9 cellular contexts compared by ENCODE assay signal in genomic region chr2:73063909-73064875, GRCh38. TPM values are rescaled to one million over a fixed set of nuclear protein-coding genes. Genes with fewer than 3 reads are reported as not detected.
DNase-seq lines count a peak whose midpoint lies in the region; ATAC-seq, FAIRE-seq and TF ChIP-seq lines count a peak whose summit lies in the region.
"Had no signal": no experiment of that assay in that cellular context is flagged by ENCODE, and none has a peak within 500 bp of the region (broad histone marks: within the 10 kb centered on the region; RNA-seq: fewer than 3 reads in every experiment).

No MANE protein-coding gene starts in this region.

- no peaks in the 10 kb centered on the region for H3K36me3 ChIP-seq in CD8-positive, alpha-beta memory T cell (ENCODE audit: insufficient read depth, low read length)
- H3K36me3 ChIP-seq in muscle layer of duodenum (ENCODE audit: control insufficient read depth in 1 of 2, insufficient read depth in 2 of 2, low read length in 2 of 2) = no peaks in the 10 kb centered on the region

- peaks cover 14 to 16% (median 15%) of the 10 kb centered on the region in 3 donors for H3K4me1 Mint-ChIP-seq in CD8-positive, alpha-beta memory T cell
- H3K4me1 Mint-ChIP-seq in chondrocyte (ENCODE audit: low read depth) = peaks cover 43% of the 10 kb centered on the region

- no peak for TF ChIP-seq CTCF in chondrocyte (IDR thresholded peaks at IDR 0.05)

- no peak for DNase-seq in CD8-positive, alpha-beta memory T cell
- peak; percentile 90 for DNase-seq in LHCN-M2 (ENCODE audit: low read depth)
- DNase-seq in chondrocyte (ENCODE audit: low spot score) = peak; percentile 37
- DNase-seq in NOMO-1 (lab: John Stamatoyannopoulos, UW; ENCODE audit: unreplicated experiment in 2 of 2) = no peak
- no peak for DNase-seq in frontal cortex (ENCODE audit: low spot score in 2 of 2)
- no peak for DNase-seq in RPMI8226
- DNase-seq: effector CD4-positive, alpha-beta T cell had no signal

- peak overlapping the region in 1 of 7 donors; percentile 40 for H3K4me3 Mint-ChIP-seq in CD8-positive, alpha-beta memory T cell
- peak overlapping the region; percentile 45 for H3K4me3 Mint-ChIP-seq in chondrocyte (ENCODE audit: unreplicated experiment)

- H3K4me1 ChIP-seq in CD8-positive, alpha-beta memory T cell (ENCODE audit: insufficient read depth, low read length) = no peaks in the 10 kb centered on the region
- peaks cover 5 to 7% of the 10 kb centered on the region in 2 donors for H3K4me1 ChIP-seq in muscle layer of duodenum (ENCODE audit: control insufficient read depth in 1 of 2, insufficient read depth in 2 of 2, low read length in 2 of 2)

- peak overlapping the region in 5 of 8 donors; percentile 1 to 89 (median 47) for H3K27ac Mint-ChIP-seq in CD8-positive, alpha-beta memory T cell
- H3K27ac Mint-ChIP-seq in chondrocyte (ENCODE audit: unreplicated experiment) = peak overlapping the region; percentile 92

- H3K36me3 Mint-ChIP-seq in CD8-positive, alpha-beta memory T cell = no peaks in the 10 kb centered on the region
- H3K36me3 Mint-ChIP-seq in chondrocyte (ENCODE audit: low read depth) = peaks cover 3% of the 10 kb centered on the region

- H3K27me3 ChIP-seq in CD8-positive, alpha-beta memory T cell (ENCODE audit: insufficient read depth, low read length, poor library complexity, severe bottlenecking) = no peaks in the 10 kb centered on the region
- no peaks in the 10 kb centered on the region for H3K27me3 ChIP-seq in muscle layer of duodenum (ENCODE audit: low read depth, low read length)

- no peaks in the 10 kb centered on the region for H3K9me3 ChIP-seq in CD8-positive, alpha-beta memory T cell (ENCODE audit: low read length)
- H3K9me3 ChIP-seq in muscle layer of duodenum (ENCODE audit: control insufficient read depth in 1 of 2, low read length in 2 of 2) = no peaks in the 10 kb centered on the region

- H3K27ac ChIP-seq in CD8-positive, alpha-beta memory T cell (ENCODE audit: low read depth, low read length) = peak overlapping the region; percentile 58
- peak overlapping the region; percentile 42 for H3K27ac ChIP-seq in muscle layer of duodenum (ENCODE audit: low read length)

- FAIRE-seq in frontal cortex (lab: Jason Lieb, UNC) = no peak

- CTCF ChIA-PET in CD8-positive, alpha-beta memory T cell (lab: Charles Lee) = no interaction called here

- no peak for ATAC-seq in GM21576 (IDR thresholded peaks at IDR 0.05; ENCODE audit: unreplicated experiment)

- no peak overlapping the region for H3K4me3 ChIP-seq in CD8-positive, alpha-beta memory T cell (ENCODE audit: low read length)
- no peak overlapping the region for H3K4me3 ChIP-seq in muscle layer of duodenum (ENCODE audit: low read depth in 1 of 2, low read length in 2 of 2)

- H3K9me3 Mint-ChIP-seq in CD8-positive, alpha-beta memory T cell = no peaks in the 10 kb centered on the region
- no peaks in the 10 kb centered on the region for H3K9me3 Mint-ChIP-seq in chondrocyte (ENCODE audit: low read depth)

- no peaks in the 10 kb centered on the region for H3K27me3 Mint-ChIP-seq in CD8-positive, alpha-beta memory T cell
- H3K27me3 Mint-ChIP-seq in chondrocyte (ENCODE audit: low read depth) = no peaks in the 10 kb centered on the region

- POLR2A ChIA-PET in CD8-positive, alpha-beta memory T cell (lab: Charles Lee) = no interaction called here

RNA-seq across cellular contexts. Expression of gene SFXN5, which starts 7.3 kb away (rescaled TPM):
- 10 to 100 TPM; 16.8 to 19.1 TPM for total RNA-seq in CD8-positive, alpha-beta memory T cell
- polyA plus RNA-seq in CD8-positive, alpha-beta memory T cell = 1.8 TPM
- 12.9 and 13.0 TPM in 2 replicates for total RNA-seq in LHCN-M2 (2014; rRNA removed)
- 5.7 TPM for polyA plus RNA-seq in LHCN-M2 (2012)
- total RNA-seq in chondrocyte = 10.6 to 18.1 TPM (median 13.5 TPM) in 3 replicates
- 12.2 TPM for total RNA-seq in frontal cortex

RNA-seq across cellular contexts. Expression of gene RAB11FIP5, which starts 48.6 kb away (rescaled TPM):
- total RNA-seq in CD8-positive, alpha-beta memory T cell = 1 to 10 TPM; 2.7 to 4.3 TPM
- polyA plus RNA-seq in CD8-positive, alpha-beta memory T cell = 10.4 TPM
- total RNA-seq in LHCN-M2 (2014; rRNA removed) = 31.0 and 33.7 TPM in 2 replicates
- 51.1 TPM for polyA plus RNA-seq in LHCN-M2 (2012)
- total RNA-seq in chondrocyte = 39.8 to 54.7 TPM (median 53.1 TPM) in 3 replicates
- 5.7 TPM for total RNA-seq in frontal cortex

Comparison
In these comparisons a context has a peak if more than half of its experiments do, and no peak if none do; other contexts are left out.
1. DNase-seq: peak in LHCN-M2 (single experiment) and chondrocyte (single experiment); none in CD8-positive, alpha-beta memory T cell (0 of 5), NOMO-1 (0 of 2), frontal cortex (0 of 2) and RPMI8226 (single experiment).